In genomic region chr5:172533399-172534228, GRCh38 we compare ENCODE assay signal across 12 cellular contexts.
DNase-seq lines count a peak whose midpoint lies in the region; ATAC-seq and TF ChIP-seq lines count a peak whose summit lies in the region.
"Had no signal": no experiment of that assay in that cellular context is flagged by ENCODE, and none has a peak within 500 bp of the region (broad histone marks: within the 10 kb centered on the region; RNA-seq: fewer than 3 reads in every experiment).

No MANE protein-coding gene starts in this region.

- peak overlapping the region; percentile 54 to 78 (median 68) for H3K27ac ChIP-seq in transverse colon
- no peak overlapping the region for H3K27ac ChIP-seq in naive thymus-derived CD4-positive, alpha-beta T cell (ENCODE audit: low read depth, low read length)

- H3K36me3 ChIP-seq in transverse colon, result no peaks in the 10 kb centered on the region
- no peaks in the 10 kb centered on the region for H3K36me3 ChIP-seq in naive thymus-derived CD4-positive, alpha-beta T cell (ENCODE audit: control insufficient read depth in 2 of 3, insufficient read depth in 3 of 3, low read length in 3 of 3)
- H3K36me3 ChIP-seq: Peyer's patch, uterus had no signal

- CTCF ChIA-PET in naive thymus-derived CD4-positive, alpha-beta T cell (lab: Charles Lee), result interaction anchor here (0.6 kb wide), 1 partner anchor 13 kb away, joined by 3 read pairs; no protein-coding TSS in a partner anchor

- peak; percentile 73 for TF ChIP-seq EP300 in transverse colon (IDR thresholded peaks at IDR 0.05; ENCODE audit: low read depth)

- H3K27me3 ChIP-seq in transverse colon, result no peaks in the 10 kb centered on the region
- H3K27me3 ChIP-seq in naive thymus-derived CD4-positive, alpha-beta T cell (ENCODE audit: control insufficient read depth in 2 of 2, insufficient read depth in 2 of 2, low read length in 2 of 2), result no peaks in the 10 kb centered on the region
- H3K27me3 ChIP-seq: Peyer's patch, uterus had no signal

- peaks cover 20 to 27% (median 21%) of the 10 kb centered on the region in 4 donors for H3K4me1 ChIP-seq in transverse colon
- no peaks in the 10 kb centered on the region for H3K4me1 ChIP-seq in naive thymus-derived CD4-positive, alpha-beta T cell (ENCODE audit: control insufficient read depth in 2 of 2, insufficient read depth in 2 of 2, low read length in 2 of 2)
- H3K4me1 ChIP-seq: uterus had no signal

- in situ Hi-C loops in transverse colon (cut with MboI; ENCODE audit: low pct_ligation_motif_present in 1 of 4, low pct_unique_long_range_greater_than_20kb in 1 of 4, low sequenced_read_pairs in 3 of 4), result no loop called here
- in situ Hi-C loops in KBM-7 (cut with MboI; ENCODE audit: low pct_unique_long_range_greater_than_20kb, low sequenced_read_pairs), result no loop called here

- no peak overlapping the region for H3K27ac Mint-ChIP-seq in activated CD4-positive, alpha-beta T cell treated with anti-CD3 and anti-CD28 coated beads, Interleukin-2, amount 10 ng/mL, durations not matched to agents 24 days and 14 days
- H3K27ac Mint-ChIP-seq in naive thymus-derived CD4-positive, alpha-beta T cell, result peak overlapping the region in 2 of 9 donors; percentile 6 to 36

- H3K4me3 ChIP-seq in lower leg skin (ENCODE audit: low read depth, poor library complexity, severe bottlenecking) (no peak overlapping the region), transverse colon (no peak overlapping the region)
- no peak overlapping the region for H3K4me3 ChIP-seq in naive thymus-derived CD4-positive, alpha-beta T cell (ENCODE audit: low read length)
- H3K4me3 ChIP-seq: Peyer's patch, uterus had no signal

- H3K27me3 Mint-ChIP-seq in activated CD4-positive, alpha-beta T cell treated with anti-CD3 and anti-CD28 coated beads, Interleukin-2, amount 10 ng/mL, durations not matched to agents 24 days and 14 days, result no peaks in the 10 kb centered on the region
- H3K27me3 Mint-ChIP-seq in naive thymus-derived CD4-positive, alpha-beta T cell, result peaks cover 0 to 19% (median 11%) of the 10 kb centered on the region in 5 donors

- H3K9me3 ChIP-seq in transverse colon, result no peaks in the 10 kb centered on the region
- peaks cover 0 to 4% (median 0%) of the 10 kb centered on the region in 3 experiments for H3K9me3 ChIP-seq in naive thymus-derived CD4-positive, alpha-beta T cell (ENCODE audit: control insufficient read depth in 2 of 3, low read length in 3 of 3)
- H3K9me3 ChIP-seq: Peyer's patch, uterus had no signal

- H3K36me3 Mint-ChIP-seq in activated CD4-positive, alpha-beta T cell treated with anti-CD3 and anti-CD28 coated beads, Interleukin-2, amount 10 ng/mL, durations not matched to agents 24 days and 14 days (ENCODE audit: low read depth), result no peaks in the 10 kb centered on the region
- H3K36me3 Mint-ChIP-seq in naive thymus-derived CD4-positive, alpha-beta T cell, result no peaks in the 10 kb centered on the region

- TF ChIP-seq POLR2A in lower leg skin (IDR thresholded peaks at IDR 0.05) (no peak), transverse colon (IDR thresholded peaks at IDR 0.05) (no peak)

- POLR2A ChIA-PET in naive thymus-derived CD4-positive, alpha-beta T cell (lab: Charles Lee), result no interaction called here

- ATAC-seq in HG03097 (IDR thresholded peaks at IDR 0.05; ENCODE audit: low FRiP score, unreplicated experiment), result no peak
- no peak for ATAC-seq in naive thymus-derived CD4-positive, alpha-beta T cell

- no peaks in the 10 kb centered on the region for H3K4me1 Mint-ChIP-seq in activated CD4-positive, alpha-beta T cell treated with anti-CD3 and anti-CD28 coated beads, Interleukin-2, amount 10 ng/mL, durations not matched to agents 24 days and 14 days
- H3K4me1 Mint-ChIP-seq in naive thymus-derived CD4-positive, alpha-beta T cell, result no peaks in the 10 kb centered on the region

- 28 to 34% methylated on average over 12 of the region's 12 CpGs for WGBS in lower leg skin, 2 donors
- WGBS in transverse colon (ENCODE audit: low coverage in 1 of 2), 2 donors, result 20 to 24% methylated on average over 5 to 12 of the region's 12 CpGs

- intact Hi-C loops in activated CD4-positive, alpha-beta T cell treated with anti-CD3 and anti-CD28 coated beads, Interleukin-2, amount 10 ng/mL, durations not matched to agents 24 days and 14 days (cut with micrococcal nuclease), result no loop called here
- intact Hi-C loops in lower leg skin (cut with DNase I; ENCODE audit: low total_unique reads) (no loop called here), transverse colon (cut with DNase I; ENCODE audit: low total_unique reads) (no loop called here)
- intact Hi-C loops in naive thymus-derived CD4-positive, alpha-beta T cell (cut with micrococcal nuclease), result no loop called here

- H3K4me3 Mint-ChIP-seq in activated CD4-positive, alpha-beta T cell treated with anti-CD3 and anti-CD28 coated beads, Interleukin-2, amount 10 ng/mL, durations not matched to agents 24 days and 14 days, result no peak overlapping the region
- no peak overlapping the region for H3K4me3 Mint-ChIP-seq in naive thymus-derived CD4-positive, alpha-beta T cell

- TF ChIP-seq CTCF in lower leg skin (IDR thresholded peaks at IDR 0.05) (no peak), transverse colon (IDR thresholded peaks at IDR 0.05) (no peak)

- no peaks in the 10 kb centered on the region for H3K9me3 Mint-ChIP-seq in activated CD4-positive, alpha-beta T cell treated with anti-CD3 and anti-CD28 coated beads, Interleukin-2, amount 10 ng/mL, durations not matched to agents 24 days and 14 days
- peaks cover 0 to 19% (median 0%) of the 10 kb centered on the region in 11 donors for H3K9me3 Mint-ChIP-seq in naive thymus-derived CD4-positive, alpha-beta T cell

- DNase-seq in activated CD4-positive, alpha-beta T cell treated with anti-CD3 and anti-CD28 coated beads, Interleukin-2, amount 10 ng/mL, durations not matched to agents 24 days and 14 days, result peak; percentile 35
- DNase-seq in activated CD4-positive, alpha-beta T cell treated with anti-CD3 and anti-CD28 coated beads, Interleukin-2, amount 50 U/mL, for 1 hour, result no peak
- DNase-seq in astrocyte of the hippocampus (ENCODE audit: low read depth, low spot score), result peak; percentile 45
- DNase-seq in lower leg skin (ENCODE audit: low spot score in 2 of 2), result peak; percentile 36 to 82
- no peak for DNase-seq in transverse colon
- DNase-seq in KBM-7, result no peak
- DNase-seq in naive thymus-derived CD4-positive, alpha-beta T cell, result no peak
- DNase-seq: activated CD4-positive, alpha-beta T cell treated with anti-CD3 and anti-CD28 coated beads for 48 hours; stimulated activated CD4-positive, alpha-beta T cell treated with anti-CD3 and anti-CD28 coated beads, Interleukin-2, amount 100 ng/mL, for 48 hours; uterus had no signal

Comparison
In these comparisons a context has a peak if more than half of its experiments do, and no peak if none do; other contexts are left out.
1. DNase-seq: peak in activated CD4-positive, alpha-beta T cell treated with anti-CD3 and anti-CD28 coated beads, Interleukin-2, amount 10 ng/mL, durations not matched to agents 24 days and 14 days (single experiment), astrocyte of the hippocampus (single experiment) and lower leg skin (2 of 2); none in activated CD4-positive, alpha-beta T cell treated with anti-CD3 and anti-CD28 coated beads, Interleukin-2, amount 50 U/mL, for 1 hour (single experiment), transverse colon (single experiment), KBM-7 (single experiment) and naive thymus-derived CD4-positive, alpha-beta T cell (0 of 9).